ENCODE assay signal across 7 cellular contexts in the genomic region with DNA sequence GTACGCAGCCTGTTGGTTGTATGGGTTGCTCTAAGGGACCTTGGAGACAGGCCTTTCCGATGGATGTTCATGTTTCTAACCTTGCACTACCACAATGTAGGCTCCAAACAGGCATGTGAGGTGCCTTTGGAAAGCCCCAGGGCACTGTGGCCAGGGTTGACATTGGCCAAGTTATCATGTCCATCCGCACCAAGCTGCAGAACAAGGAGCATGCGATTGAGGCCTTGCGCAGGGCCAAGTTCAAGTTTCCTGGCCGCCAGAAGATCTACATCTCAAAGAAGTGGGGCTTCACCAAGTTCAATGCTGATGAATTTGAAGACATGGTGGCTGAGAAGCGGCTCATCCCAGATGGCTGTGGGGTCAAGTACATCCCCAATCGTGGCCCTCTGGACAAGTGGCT. TPM values are rescaled to one million over a fixed set of nuclear protein-coding genes. Genes with fewer than 3 reads are reported as not detected.
DNase-seq lines count a peak whose midpoint lies in the region; ATAC-seq and TF ChIP-seq lines count a peak whose summit lies in the region.
"Not testable (repeated sequence)": the region's sequence is repeated elsewhere in the genome, so short reads cannot be mapped to it uniquely, and the experiment has no call there.

No MANE protein-coding gene starts in this region.

- H3K36me3 ChIP-seq in HAP-1 (replicated peaks); Panc1 (ENCODE audit: control insufficient read depth, insufficient read depth, low read length); heart left ventricle: not testable (repeated sequence)

- not testable (repeated sequence) for H3K27me3 ChIP-seq in HAP-1 (ENCODE audit: low read depth); Panc1 (ENCODE audit: control insufficient read depth, insufficient read depth, low read length); heart left ventricle

- H3K36me3 Mint-ChIP-seq in activated T-cell treated with anti-CD3 and anti-CD28 coated beads, Interleukin-2, amount 50 U/mL, for 4 hours (ENCODE audit: insufficient read depth): not testable (repeated sequence)
- H3K36me3 Mint-ChIP-seq in central memory CD8-positive, alpha-beta T cell (ENCODE audit: insufficient read depth): peaks cover 13% of the 10 kb centered on the region
- peaks cover 10 to 11% of the 10 kb centered on the region in 2 donors for H3K36me3 Mint-ChIP-seq in naive B cell

- not testable (repeated sequence) for ATAC-seq in Panc1; activated T-cell treated with anti-CD3 and anti-CD28 coated beads, Interleukin-2, amount 50 U/mL, for 4 hours; central memory CD8-positive, alpha-beta T cell (replicated peaks; ENCODE audit: extremely low read depth, poor library complexity, severe bottlenecking); heart left ventricle; naive B cell (ENCODE audit: low read depth in 2 of 2)

- in situ Hi-C loops in HAP-1 (cut with MboI; ENCODE audit: low sequenced_read_pairs); Panc1 (cut with HindIII; ENCODE audit: low pct_unique_long_range_greater_than_20kb, low sequenced_read_pairs): not testable (repeated sequence)

- TF ChIP-seq POLR2A in heart left ventricle (IDR thresholded peaks at IDR 0.05): not testable (repeated sequence)

- CTCF ChIA-PET in Panc1 (lab: Charles Lee): not testable (repeated sequence)

- 92 to 96% (median 95%) methylated on average over 8 of the region's 8 CpGs for WGBS in heart left ventricle, 4 donors

- not testable (repeated sequence) for H3K27me3 Mint-ChIP-seq in activated T-cell treated with anti-CD3 and anti-CD28 coated beads, Interleukin-2, amount 50 U/mL, for 4 hours (ENCODE audit: low read depth); central memory CD8-positive, alpha-beta T cell; naive B cell

- H3K27ac Mint-ChIP-seq in central memory CD8-positive, alpha-beta T cell (ENCODE audit: low read depth): peak overlapping the region; percentile 65
- peak overlapping the region in 3 of 6 donors; percentile 28 to 94 (median 91) for H3K27ac Mint-ChIP-seq in naive B cell

- not testable (repeated sequence) for H3K9me3 Mint-ChIP-seq in activated T-cell treated with anti-CD3 and anti-CD28 coated beads, Interleukin-2, amount 50 U/mL, for 4 hours; central memory CD8-positive, alpha-beta T cell
- peaks cover 0 to 13% (median 6%) of the 10 kb centered on the region in 7 donors for H3K9me3 Mint-ChIP-seq in naive B cell

- DNase-seq in HAP-1 (ENCODE audit: low spot score in 2 of 2); Panc1 (ENCODE audit: low read depth, low spot score); activated T-cell treated with anti-CD3 and anti-CD28 coated beads, Interleukin-2, amount 50 U/mL, for 4 hours; central memory CD8-positive, alpha-beta T cell (ENCODE audit: low spot score in 2 of 2); naive B cell: not testable (repeated sequence)
- DNase-seq in heart left ventricle: peak in 1 of 5 donors; percentile 23

- H3K4me1 ChIP-seq in HAP-1 (peaks cover 12% of the 10 kb centered on the region; the same call in 1 of the 2 replicates), heart left ventricle (peaks cover 4 to 26% (median 18%) of the 10 kb centered on the region in 12 donors)
- not testable (repeated sequence) for H3K4me1 ChIP-seq in Panc1 (ENCODE audit: control insufficient read depth, insufficient read depth, low read length)

- POLR2A ChIA-PET in Panc1 (lab: Charles Lee): not testable (repeated sequence)

- peak overlapping the region; percentile 13 for H3K4me3 ChIP-seq in HAP-1
- H3K4me3 ChIP-seq in Panc1 (ENCODE audit: low read depth in 2 of 2, low read length in 2 of 2): peak overlapping the region; percentile 27 to 39
- H3K4me3 ChIP-seq in heart left ventricle: peak overlapping the region in 9 of 12 donors; percentile 76 to 98 (median 88)
- H3K4me3 ChIP-seq in skin epidermis: peak overlapping the region in 3 of 7 experiments; percentile 22 to 88 (median 28)

- H3K4me3 Mint-ChIP-seq in activated T-cell treated with anti-CD3 and anti-CD28 coated beads, Interleukin-2, amount 50 U/mL, for 4 hours: peak overlapping the region; percentile 91
- H3K4me3 Mint-ChIP-seq in central memory CD8-positive, alpha-beta T cell: peak overlapping the region; percentile 86
- H3K4me3 Mint-ChIP-seq in naive B cell: peak overlapping the region in 6 of 8 donors; percentile 84 to 97 (median 92)

- not testable (repeated sequence) for H3K9me3 ChIP-seq in HAP-1; Panc1 (ENCODE audit: control insufficient read depth, insufficient read depth, low read depth, low read length); heart left ventricle

- intact Hi-C loops in Panc1 (cut with micrococcal nuclease; ENCODE audit: unreplicated experiment); heart left ventricle (cut with DNase I): not testable (repeated sequence)

- peaks cover 28% of the 10 kb centered on the region for H3K4me1 Mint-ChIP-seq in activated T-cell treated with anti-CD3 and anti-CD28 coated beads, Interleukin-2, amount 50 U/mL, for 4 hours (ENCODE audit: low read depth)
- H3K4me1 Mint-ChIP-seq in central memory CD8-positive, alpha-beta T cell: peaks cover 28% of the 10 kb centered on the region
- H3K4me1 Mint-ChIP-seq in naive B cell: peaks cover 15 to 38% (median 31%) of the 10 kb centered on the region in 3 donors

- not testable (repeated sequence) for TF ChIP-seq CTCF in Panc1 (IDR thresholded peaks at IDR 0.05); heart left ventricle (IDR thresholded peaks at IDR 0.05)

- BruUV-seq in Panc1 (replicated peaks; lab: Mats Ljungman, UMichigan): not testable (repeated sequence)

- peak overlapping the region; percentile 72; the same call in 1 of the 2 replicates for H3K27ac ChIP-seq in Panc1 (ENCODE audit: low read length)
- peak overlapping the region; percentile 51 to 98 (median 96) for H3K27ac ChIP-seq in heart left ventricle
- H3K27ac ChIP-seq in skin epidermis: peak overlapping the region in 16 of 21 experiments; percentile 38 to 96 (median 86)

RNA-seq across cellular contexts. Expression of a gene that starts 1.2 kb away (rescaled TPM):
- 29.2 TPM for total RNA-seq in Panc1 (2021; ENCODE audit: unreplicated experiment)
- polyA plus RNA-seq in Panc1 (2012; ENCODE audit: insufficient read length): 33.3 TPM
- total RNA-seq in activated T-cell treated with anti-CD3 and anti-CD28 coated beads, Interleukin-2, amount 50 U/mL, for 4 hours: 10 to 100 TPM; 20.8 to 22.7 (median 22.3) TPM
- 10 to 100 TPM in 8 of 9 donors, 1 to 10 TPM in 1; 9.8 to 17.6 (median 12.2) TPM for total RNA-seq in heart left ventricle
- polyA plus RNA-seq in heart left ventricle: 10 to 100 TPM; 11.2 to 14.5 TPM
- polyA plus RNA-seq in naive B cell (ENCODE audit: low read depth in 6 of 6): 10 to 100 TPM; 12.6 to 24.7 (median 13.4) TPM

RNA-seq across cellular contexts. Expression of a gene that starts 7.7 kb away (rescaled TPM):
- total RNA-seq in Panc1 (2021; ENCODE audit: unreplicated experiment) (379 TPM), heart left ventricle (100 to 1,000 TPM; 460 to 843 (median 492) TPM)
- 631 TPM for polyA plus RNA-seq in Panc1 (2012; ENCODE audit: insufficient read length)
- total RNA-seq in activated T-cell treated with anti-CD3 and anti-CD28 coated beads, Interleukin-2, amount 50 U/mL, for 4 hours: 100 to 1,000 TPM; 323 to 345 (median 343) TPM
- polyA plus RNA-seq in heart left ventricle (1,000 to 10,000 TPM in 1 of 2 donors, 100 to 1,000 TPM in 1; 592 to 1,809 TPM), naive B cell (ENCODE audit: low read depth in 6 of 6) (100 to 1,000 TPM; 401 to 570 (median 499) TPM)

RNA-seq across cellular contexts. Expression of a gene that starts 15.1 kb away (rescaled TPM):
- total RNA-seq in Panc1 (2021; ENCODE audit: unreplicated experiment) (102 TPM), heart left ventricle (100 to 1,000 TPM in 2 of 9 donors, 10 to 100 TPM in 7; 82.8 to 147 (median 93.1) TPM)
- polyA plus RNA-seq in Panc1 (2012; ENCODE audit: insufficient read length): 114 TPM
- 10 to 100 TPM; 95.8 to 99.4 (median 97.9) TPM for total RNA-seq in activated T-cell treated with anti-CD3 and anti-CD28 coated beads, Interleukin-2, amount 50 U/mL, for 4 hours
- polyA plus RNA-seq in heart left ventricle (100 to 1,000 TPM in 1 of 2 donors, 10 to 100 TPM in 1; 90.0 to 159 TPM), naive B cell (ENCODE audit: low read depth in 6 of 6) (100 to 1,000 TPM in 1 of 6 donors, 10 to 100 TPM in 5; 59.3 to 102 (median 68.3) TPM)

RNA-seq across cellular contexts. Expression of a gene that starts 51.5 kb away (rescaled TPM):
- total RNA-seq in Panc1 (2021; ENCODE audit: unreplicated experiment) (10.2 TPM), heart left ventricle (10 to 100 TPM in 3 of 9 donors, 1 to 10 TPM in 6; 6.5 to 11.0 (median 8.4) TPM)
- polyA plus RNA-seq in Panc1 (2012; ENCODE audit: insufficient read length): 8.8 TPM
- 1 to 10 TPM; 2.6 to 3.1 (median 2.7) TPM for total RNA-seq in activated T-cell treated with anti-CD3 and anti-CD28 coated beads, Interleukin-2, amount 50 U/mL, for 4 hours
- polyA plus RNA-seq in heart left ventricle (10 to 100 TPM in 1 of 2 donors, 1 to 10 TPM in 1; 5.4 to 11.1 TPM), naive B cell (ENCODE audit: low read depth in 6 of 6) (10 to 100 TPM in 1 of 6 donors, 1 to 10 TPM in 4, not detected in 1; 5.2 to 12.0 (median 6.6) TPM)
